ENCODE assay signal across 1 cellular context in the genomic region with DNA sequence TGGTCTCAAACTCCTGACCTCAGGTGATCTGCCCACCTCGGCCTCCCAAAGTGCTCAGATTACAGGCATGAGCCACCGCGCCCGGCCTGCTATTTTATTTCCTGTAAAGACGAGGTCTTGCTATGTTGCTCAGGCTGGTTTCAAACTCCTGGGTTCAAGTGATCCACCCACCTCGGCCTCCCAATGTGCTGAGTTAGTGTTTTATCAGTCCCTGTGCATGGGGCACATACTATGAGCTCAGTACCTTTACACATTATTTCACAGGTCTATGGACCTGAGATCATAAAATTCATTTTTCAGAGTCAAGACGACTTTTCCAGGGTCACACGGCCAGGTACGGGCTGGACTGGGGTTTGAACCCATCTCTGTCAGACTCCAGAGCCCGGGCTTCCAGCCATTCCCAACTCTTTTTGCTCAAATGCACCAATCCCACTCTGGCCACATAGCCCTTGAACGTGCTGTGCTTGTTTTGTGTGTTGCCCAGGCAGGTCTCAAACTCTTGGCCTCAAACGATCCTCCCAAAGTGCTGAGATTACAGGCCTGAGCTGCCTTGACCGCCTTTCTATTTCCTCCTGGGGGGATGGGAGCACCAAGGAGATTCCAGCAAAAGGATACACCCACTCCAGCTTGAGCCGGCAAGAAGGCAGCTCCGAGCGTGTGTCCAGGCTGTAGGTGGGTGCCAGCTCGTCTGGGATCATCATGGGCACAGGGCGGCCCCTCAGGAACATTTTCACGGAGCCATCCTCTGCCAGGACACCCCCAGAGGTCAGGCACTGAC.
TF ChIP-seq lines count a peak whose summit lies in the region.

No MANE protein-coding gene starts in this region.

TF ChIP-seq in K562, 482 proteins besides CTCF, POLR2A, EP300 and RAD21 (continued from another document and continues in another):
- TF ChIP-seq, protein P1, sequence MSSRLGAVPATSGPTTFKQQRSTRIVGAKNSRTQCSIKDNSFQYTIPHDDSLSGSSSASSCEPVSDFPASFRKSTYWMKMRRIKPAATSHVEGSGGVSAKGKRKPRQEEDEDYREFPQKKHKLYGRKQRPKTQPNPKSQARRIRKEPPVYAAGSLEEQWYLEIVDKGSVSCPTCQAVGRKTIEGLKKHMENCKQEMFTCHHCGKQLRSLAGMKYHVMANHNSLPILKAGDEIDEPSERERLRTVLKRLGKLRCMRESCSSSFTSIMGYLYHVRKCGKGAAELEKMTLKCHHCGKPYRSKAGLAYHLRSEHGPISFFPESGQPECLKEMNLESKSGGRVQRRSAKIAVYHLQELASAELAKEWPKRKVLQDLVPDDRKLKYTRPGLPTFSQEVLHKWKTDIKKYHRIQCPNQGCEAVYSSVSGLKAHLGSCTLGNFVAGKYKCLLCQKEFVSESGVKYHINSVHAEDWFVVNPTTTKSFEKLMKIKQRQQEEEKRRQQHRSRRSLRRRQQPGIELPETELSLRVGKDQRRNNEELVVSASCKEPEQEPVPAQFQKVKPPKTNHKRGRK (tag; IDR thresholded peaks at IDR 0.05): no peak
- TF ChIP-seq KDM1A (IDR thresholded peaks at IDR 0.05) (no peak), CHD1 (IDR thresholded peaks at IDR 0.05; ENCODE audit: low read length) (no peak), MECOM (CRISPR knock-in tag; IDR thresholded peaks at IDR 0.05) (no peak), ZNF778 (CRISPR knock-in tag; IDR thresholded peaks at IDR 0.05) (no peak), C11orf30 (IDR thresholded peaks at IDR 0.05; ENCODE audit: low read depth) (peak; percentile 86), ZNF3 (CRISPR knock-in tag; IDR thresholded peaks at IDR 0.05) (no peak), ZNF316 (IDR thresholded peaks at IDR 0.05) (peak; percentile 92), SAFB (IDR thresholded peaks at IDR 0.05; ENCODE audit: borderline replicate concordance, low read depth, low read length) (no peak), MAFK (IDR thresholded peaks at IDR 0.05; ENCODE audit: low read length) (0 out of 2 replicates have a peak, but pooled peaks have one; percentile 26), FOXK2 (conservative IDR thresholded peaks at IDR 0.05 in 1 of 2, IDR thresholded peaks at IDR 0.05 in 1 of 2; ENCODE audit: low read depth in 2 of 2) (no peak), ZNF780A (CRISPR knock-in tag; IDR thresholded peaks at IDR 0.05) (no peak), ZNF311 (CRISPR knock-in tag; IDR thresholded peaks at IDR 0.05) (no peak), BCOR (IDR thresholded peaks at IDR 0.05) (no peak), ZNF239 (CRISPR knock-in tag; IDR thresholded peaks at IDR 0.05) (no peak), GABPB1 (CRISPR knock-in tag; IDR thresholded peaks at IDR 0.05) (no peak), RB1 (IDR thresholded peaks at IDR 0.05; ENCODE audit: low read depth) (0 out of 2 replicates have a peak, but pooled peaks have one; percentile 6), TAF7 (tag; IDR thresholded peaks at IDR 0.05) (no peak), NFE2 (IDR thresholded peaks at IDR 0.05; ENCODE audit: low read depth) (no peak), POLR2AphosphoS5 (IDR thresholded peaks at IDR 0.05; ENCODE audit: control insufficient read depth, insufficient read depth, low read depth, low read length) (no peak), CEBPB (tag; IDR thresholded peaks at IDR 0.05) (peak; percentile 7; the same call in 1 of the 2 replicates), RBM14 (IDR thresholded peaks at IDR 0.05; ENCODE audit: borderline replicate concordance, insufficient read depth, low read depth, low read length) (no peak), SAP30 (IDR thresholded peaks at IDR 0.05; ENCODE audit: borderline replicate concordance, insufficient read depth, low read depth, low read length, poor library complexity, severe bottlenecking) (peak; percentile 31), HDGF (IDR thresholded peaks at IDR 0.05) (no peak), FOSL1 (tag; conservative IDR thresholded peaks at IDR 0.05) (no peak), ETV6 (IDR thresholded peaks at IDR 0.05; ENCODE audit: borderline replicate concordance in 1 of 2, low read depth in 2 of 2, low read length in 1 of 2) (no peak), ETV6 (CRISPR knock-in tag; IDR thresholded peaks at IDR 0.05; ENCODE audit: borderline replicate concordance) (no peak), STAT5A (IDR thresholded peaks at IDR 0.05; ENCODE audit: borderline replicate concordance, low read length) (no peak), ERF (CRISPR knock-in tag; IDR thresholded peaks at IDR 0.05) (no peak), ZNF143 (CRISPR knock-in tag; IDR thresholded peaks at IDR 0.05) (no peak), RCOR1 (IDR thresholded peaks at IDR 0.05; ENCODE audit: borderline replicate concordance in 1 of 2, low read depth in 2 of 2, low read length in 2 of 2) (no peak), CBFB (CRISPR knock-in tag; IDR thresholded peaks at IDR 0.05) (no peak), MAFG (tag; conservative IDR thresholded peaks at IDR 0.05) (peak; percentile 62)
- TF ChIP-seq, protein P2, sequence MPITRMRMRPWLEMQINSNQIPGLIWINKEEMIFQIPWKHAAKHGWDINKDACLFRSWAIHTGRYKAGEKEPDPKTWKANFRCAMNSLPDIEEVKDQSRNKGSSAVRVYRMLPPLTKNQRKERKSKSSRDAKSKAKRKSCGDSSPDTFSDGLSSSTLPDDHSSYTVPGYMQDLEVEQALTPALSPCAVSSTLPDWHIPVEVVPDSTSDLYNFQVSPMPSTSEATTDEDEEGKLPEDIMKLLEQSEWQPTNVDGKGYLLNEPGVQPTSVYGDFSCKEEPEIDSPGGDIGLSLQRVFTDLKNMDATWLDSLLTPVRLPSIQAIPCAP (CRISPR knock-in tag; IDR thresholded peaks at IDR 0.05; ENCODE audit: borderline replicate concordance): no peak
- TF ChIP-seq, protein P3, sequence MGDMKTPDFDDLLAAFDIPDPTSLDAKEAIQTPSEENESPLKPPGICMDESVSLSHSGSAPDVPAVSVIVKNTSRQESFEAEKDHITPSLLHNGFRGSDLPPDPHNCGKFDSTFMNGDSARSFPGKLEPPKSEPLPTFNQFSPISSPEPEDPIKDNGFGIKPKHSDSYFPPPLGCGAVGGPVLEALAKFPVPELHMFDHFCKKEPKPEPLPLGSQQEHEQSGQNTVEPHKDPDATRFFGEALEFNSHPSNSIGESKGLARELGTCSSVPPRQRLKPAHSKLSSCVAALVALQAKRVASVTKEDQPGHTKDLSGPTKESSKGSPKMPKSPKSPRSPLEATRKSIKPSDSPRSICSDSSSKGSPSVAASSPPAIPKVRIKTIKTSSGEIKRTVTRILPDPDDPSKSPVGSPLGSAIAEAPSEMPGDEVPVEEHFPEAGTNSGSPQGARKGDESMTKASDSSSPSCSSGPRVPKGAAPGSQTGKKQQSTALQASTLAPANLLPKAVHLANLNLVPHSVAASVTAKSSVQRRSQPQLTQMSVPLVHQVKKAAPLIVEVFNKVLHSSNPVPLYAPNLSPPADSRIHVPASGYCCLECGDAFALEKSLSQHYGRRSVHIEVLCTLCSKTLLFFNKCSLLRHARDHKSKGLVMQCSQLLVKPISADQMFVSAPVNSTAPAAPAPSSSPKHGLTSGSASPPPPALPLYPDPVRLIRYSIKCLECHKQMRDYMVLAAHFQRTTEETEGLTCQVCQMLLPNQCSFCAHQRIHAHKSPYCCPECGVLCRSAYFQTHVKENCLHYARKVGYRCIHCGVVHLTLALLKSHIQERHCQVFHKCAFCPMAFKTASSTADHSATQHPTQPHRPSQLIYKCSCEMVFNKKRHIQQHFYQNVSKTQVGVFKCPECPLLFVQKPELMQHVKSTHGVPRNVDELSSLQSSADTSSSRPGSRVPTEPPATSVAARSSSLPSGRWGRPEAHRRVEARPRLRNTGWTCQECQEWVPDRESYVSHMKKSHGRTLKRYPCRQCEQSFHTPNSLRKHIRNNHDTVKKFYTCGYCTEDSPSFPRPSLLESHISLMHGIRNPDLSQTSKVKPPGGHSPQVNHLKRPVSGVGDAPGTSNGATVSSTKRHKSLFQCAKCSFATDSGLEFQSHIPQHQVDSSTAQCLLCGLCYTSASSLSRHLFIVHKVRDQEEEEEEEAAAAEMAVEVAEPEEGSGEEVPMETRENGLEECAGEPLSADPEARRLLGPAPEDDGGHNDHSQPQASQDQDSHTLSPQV (IDR thresholded peaks at IDR 0.05): peak; percentile 28; the same call in 1 of the 2 replicates
- TF ChIP-seq, protein P4, sequence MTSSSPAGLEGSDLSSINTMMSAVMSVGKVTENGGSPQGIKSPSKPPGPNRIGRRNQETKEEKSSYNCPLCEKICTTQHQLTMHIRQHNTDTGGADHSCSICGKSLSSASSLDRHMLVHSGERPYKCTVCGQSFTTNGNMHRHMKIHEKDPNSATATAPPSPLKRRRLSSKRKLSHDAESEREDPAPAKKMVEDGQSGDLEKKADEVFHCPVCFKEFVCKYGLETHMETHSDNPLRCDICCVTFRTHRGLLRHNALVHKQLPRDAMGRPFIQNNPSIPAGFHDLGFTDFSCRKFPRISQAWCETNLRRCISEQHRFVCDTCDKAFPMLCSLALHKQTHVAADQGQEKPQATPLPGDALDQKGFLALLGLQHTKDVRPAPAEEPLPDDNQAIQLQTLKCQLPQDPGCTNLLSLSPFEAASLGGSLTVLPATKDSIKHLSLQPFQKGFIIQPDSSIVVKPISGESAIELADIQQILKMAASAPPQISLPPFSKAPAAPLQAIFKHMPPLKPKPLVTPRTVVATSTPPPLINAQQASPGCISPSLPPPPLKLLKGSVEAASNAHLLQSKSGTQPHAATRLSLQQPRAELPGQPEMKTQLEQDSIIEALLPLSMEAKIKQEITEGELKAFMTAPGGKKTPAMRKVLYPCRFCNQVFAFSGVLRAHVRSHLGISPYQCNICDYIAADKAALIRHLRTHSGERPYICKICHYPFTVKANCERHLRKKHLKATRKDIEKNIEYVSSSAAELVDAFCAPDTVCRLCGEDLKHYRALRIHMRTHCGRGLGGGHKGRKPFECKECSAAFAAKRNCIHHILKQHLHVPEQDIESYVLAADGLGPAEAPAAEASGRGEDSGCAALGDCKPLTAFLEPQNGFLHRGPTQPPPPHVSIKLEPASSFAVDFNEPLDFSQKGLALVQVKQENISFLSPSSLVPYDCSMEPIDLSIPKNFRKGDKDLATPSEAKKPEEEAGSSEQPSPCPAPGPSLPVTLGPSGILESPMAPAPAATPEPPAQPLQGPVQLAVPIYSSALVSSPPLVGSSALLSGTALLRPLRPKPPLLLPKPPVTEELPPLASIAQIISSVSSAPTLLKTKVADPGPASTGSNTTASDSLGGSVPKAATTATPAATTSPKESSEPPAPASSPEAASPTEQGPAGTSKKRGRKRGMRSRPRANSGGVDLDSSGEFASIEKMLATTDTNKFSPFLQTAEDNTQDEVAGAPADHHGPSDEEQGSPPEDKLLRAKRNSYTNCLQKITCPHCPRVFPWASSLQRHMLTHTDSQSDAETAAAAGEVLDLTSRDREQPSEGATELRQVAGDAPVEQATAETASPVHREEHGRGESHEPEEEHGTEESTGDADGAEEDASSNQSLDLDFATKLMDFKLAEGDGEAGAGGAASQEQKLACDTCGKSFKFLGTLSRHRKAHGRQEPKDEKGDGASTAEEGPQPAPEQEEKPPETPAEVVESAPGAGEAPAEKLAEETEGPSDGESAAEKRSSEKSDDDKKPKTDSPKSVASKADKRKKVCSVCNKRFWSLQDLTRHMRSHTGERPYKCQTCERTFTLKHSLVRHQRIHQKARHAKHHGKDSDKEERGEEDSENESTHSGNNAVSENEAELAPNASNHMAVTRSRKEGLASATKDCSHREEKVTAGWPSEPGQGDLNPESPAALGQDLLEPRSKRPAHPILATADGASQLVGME (CRISPR knock-in tag; IDR thresholded peaks at IDR 0.05): no peak
- TF ChIP-seq, protein P5, sequence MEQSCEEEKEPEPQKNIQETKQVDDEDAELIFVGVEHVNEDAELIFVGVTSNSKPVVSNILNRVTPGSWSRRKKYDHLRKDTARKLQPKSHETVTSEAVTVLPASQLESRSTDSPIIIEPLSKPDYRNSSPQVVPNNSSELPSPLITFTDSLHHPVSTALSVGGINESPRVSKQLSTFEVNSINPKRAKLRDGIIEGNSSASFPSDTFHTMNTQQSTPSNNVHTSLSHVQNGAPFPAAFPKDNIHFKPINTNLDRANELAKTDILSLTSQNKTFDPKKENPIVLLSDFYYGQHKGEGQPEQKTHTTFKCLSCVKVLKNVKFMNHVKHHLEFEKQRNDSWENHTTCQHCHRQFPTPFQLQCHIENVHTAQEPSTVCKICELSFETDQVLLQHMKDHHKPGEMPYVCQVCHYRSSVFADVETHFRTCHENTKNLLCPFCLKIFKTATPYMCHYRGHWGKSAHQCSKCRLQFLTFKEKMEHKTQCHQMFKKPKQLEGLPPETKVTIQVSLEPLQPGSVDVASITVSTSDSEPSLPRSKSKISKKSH (CRISPR knock-in tag; IDR thresholded peaks at IDR 0.05): no peak
- TF ChIP-seq, protein P6, sequence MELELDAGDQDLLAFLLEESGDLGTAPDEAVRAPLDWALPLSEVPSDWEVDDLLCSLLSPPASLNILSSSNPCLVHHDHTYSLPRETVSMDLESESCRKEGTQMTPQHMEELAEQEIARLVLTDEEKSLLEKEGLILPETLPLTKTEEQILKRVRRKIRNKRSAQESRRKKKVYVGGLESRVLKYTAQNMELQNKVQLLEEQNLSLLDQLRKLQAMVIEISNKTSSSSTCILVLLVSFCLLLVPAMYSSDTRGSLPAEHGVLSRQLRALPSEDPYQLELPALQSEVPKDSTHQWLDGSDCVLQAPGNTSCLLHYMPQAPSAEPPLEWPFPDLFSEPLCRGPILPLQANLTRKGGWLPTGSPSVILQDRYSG (tag; conservative IDR thresholded peaks at IDR 0.05; ENCODE audit: low read depth): no peak
- TF ChIP-seq, protein P7, sequence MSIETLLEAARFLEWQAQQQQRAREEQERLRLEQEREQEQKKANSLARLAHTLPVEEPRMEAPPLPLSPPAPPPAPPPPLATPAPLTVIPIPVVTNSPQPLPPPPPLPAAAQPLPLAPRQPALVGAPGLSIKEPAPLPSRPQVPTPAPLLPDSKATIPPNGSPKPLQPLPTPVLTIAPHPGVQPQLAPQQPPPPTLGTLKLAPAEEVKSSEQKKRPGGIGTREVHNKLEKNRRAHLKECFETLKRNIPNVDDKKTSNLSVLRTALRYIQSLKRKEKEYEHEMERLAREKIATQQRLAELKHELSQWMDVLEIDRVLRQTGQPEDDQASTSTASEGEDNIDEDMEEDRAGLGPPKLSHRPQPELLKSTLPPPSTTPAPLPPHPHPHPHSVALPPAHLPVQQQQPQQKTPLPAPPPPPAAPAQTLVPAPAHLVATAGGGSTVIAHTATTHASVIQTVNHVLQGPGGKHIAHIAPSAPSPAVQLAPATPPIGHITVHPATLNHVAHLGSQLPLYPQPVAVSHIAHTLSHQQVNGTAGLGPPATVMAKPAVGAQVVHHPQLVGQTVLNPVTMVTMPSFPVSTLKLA (conservative IDR thresholded peaks at IDR 0.05): 0 out of 4 replicates have a peak, but pooled peaks of 1 of the 2 experiments have one; percentile 12
